ENCODE assay signal across 12 cellular contexts in genomic region chr22:35018995-35019394, GRCh38. TPM values are rescaled to one million over a fixed set of nuclear protein-coding genes. Genes with fewer than 3 reads are reported as not detected.
"Had no signal": no experiment of that assay in that cellular context is flagged by ENCODE, and none has a peak within 500 bp of the region (broad histone marks: within the 10 kb centered on the region; RNA-seq: fewer than 3 reads in every experiment).

No MANE protein-coding gene starts in this region.

- H2AFZ ChIP-seq: GM23248 had no signal

- H3K9me3 ChIP-seq: HAP-1 had no signal

- H3K27ac ChIP-seq: GM23248, HL-60, KMS-11 had no signal

- ATAC-seq: HCT116 had no signal

- H3K36me3 ChIP-seq: HAP-1 had no signal

- DNase-seq: GM23248, GOT3, H7, IMR-90, Karpas-422, KBM-7 had no signal

- H3K9ac ChIP-seq: GM23248, KMS-11 had no signal

- H3K4me1 ChIP-seq: HAP-1 had no signal

- H3K4me3 ChIP-seq: GM23248, HAP-1 had no signal

- H3K4me2 ChIP-seq: KMS-11 had no signal

RNA-seq across cellular contexts. Expression of gene ISX, which starts 47.0 kb away (rescaled TPM):
- total RNA-seq: GM23248, H4, H7, HT1080, IMR-90 had no signal
- polyA plus RNA-seq: GM23248, IMR-90 had no signal
